In genomic region chr3:67077656-67078055, GRCh38 we compare ENCODE assay signal across 24 cellular contexts.
DNase-seq lines count a peak whose midpoint lies in the region; ATAC-seq and TF ChIP-seq lines count a peak whose summit lies in the region.
"Had no signal": no experiment of that assay in that cellular context is flagged by ENCODE, and none has a peak within 500 bp of the region (broad histone marks: within the 10 kb centered on the region; RNA-seq: fewer than 3 reads in every experiment).

No MANE protein-coding gene starts in this region.

- no peak overlapping the region for H2AK5ac ChIP-seq in IMR-90 (ENCODE audit: low read depth, low read length)

- dilution Hi-C loops in IMR-90 (cut with HindIII; ENCODE audit: low sequenced_read_pairs, unreplicated experiment): no loop called here

- H4K20me1 ChIP-seq in IMR-90 (ENCODE audit: insufficient read depth, low read length): no peaks in the 10 kb centered on the region

- H3K4me3 ChIP-seq in IMR-90 (ENCODE audit: insufficient read depth, low read depth, low read length) (no peak overlapping the region), choroid plexus epithelial cell (ENCODE audit: low read depth, low read length) (no peak overlapping the region)
- H3K4me3 ChIP-seq: GM12878, HAP-1, uterus had no signal

- peaks cover 9% of the 10 kb centered on the region for H3K36me3 Mint-ChIP-seq in activated T-cell treated with anti-CD3 and anti-CD28 coated beads, Interleukin-2, amount 50 U/mL, for 24 hours (ENCODE audit: low read depth)
- H3K36me3 Mint-ChIP-seq: brain had no signal

- no peak overlapping the region for H4K8ac ChIP-seq in IMR-90 (ENCODE audit: low read depth in 2 of 2, low read length in 2 of 2)

- H3K4me1 ChIP-seq in IMR-90 (ENCODE audit: control insufficient read depth, insufficient read depth, low read length): no peaks in the 10 kb centered on the region
- H3K4me1 ChIP-seq: HAP-1, uterus had no signal

- no peak overlapping the region for H2BK5ac ChIP-seq in IMR-90 (ENCODE audit: low read depth, low read length, poor library complexity, severe bottlenecking)

- no peak overlapping the region for H3K23ac ChIP-seq in IMR-90 (ENCODE audit: low read depth, low read length)

- TF ChIP-seq POLR2A in IMR-90 (IDR thresholded peaks at IDR 0.05; ENCODE audit: low read depth, low read length): no peak

- no peak overlapping the region for H3K14ac ChIP-seq in IMR-90 (replicated peaks; ENCODE audit: low read depth, low read length)

- in situ Hi-C loops in IMR-90 (cut with MboI; ENCODE audit: low sequenced_read_pairs): no loop called here

- TF ChIP-seq RAD21 in IMR-90 (IDR thresholded peaks at IDR 0.05; ENCODE audit: low read length): no peak

- POLR2A ChIA-PET in IMR-90 (lab: Charles Lee; ENCODE audit: unreplicated experiment): no interaction called here

- H2BK15ac ChIP-seq in IMR-90 (ENCODE audit: low read depth, low read length): no peak overlapping the region

- no peaks in the 10 kb centered on the region for H3K27me3 Mint-ChIP-seq in activated T-cell treated with anti-CD3 and anti-CD28 coated beads, Interleukin-2, amount 50 U/mL, for 24 hours
- H3K27me3 Mint-ChIP-seq: brain had no signal

- no peaks in the 10 kb centered on the region for H3K27me3 ChIP-seq in IMR-90 (ENCODE audit: control insufficient read depth, insufficient read depth, low read length)
- H3K27me3 ChIP-seq: uterus had no signal

- H3K4me2 ChIP-seq in IMR-90 (ENCODE audit: low read depth, low read length): no peak overlapping the region

- no peak overlapping the region for H4K91ac ChIP-seq in IMR-90 (ENCODE audit: insufficient read depth, low read depth, low read length)

- H3K4me3 Mint-ChIP-seq in activated T-cell treated with anti-CD3 and anti-CD28 coated beads, Interleukin-2, amount 50 U/mL, for 24 hours: no peak overlapping the region
- H3K4me3 Mint-ChIP-seq: brain; CD4-positive, alpha-beta T cell; dendritic cell treated with granulocyte-macrophage colony-stimulating factor and Interleukin-4, amounts not matched to agents 40 ng/mL and 50 ng/mL, for 4 days; neural crest cell had no signal

- H3K18ac ChIP-seq in IMR-90 (ENCODE audit: low read depth, low read length): no peak overlapping the region

- no peak overlapping the region for H2BK20ac ChIP-seq in IMR-90 (ENCODE audit: low read depth, low read length)

- TF ChIP-seq CTCF in IMR-90 (conservative IDR thresholded peaks at IDR 0.05; ENCODE audit: low read depth, low read length): no peak
- TF ChIP-seq CTCF in choroid plexus epithelial cell (conservative IDR thresholded peaks at IDR 0.05; ENCODE audit: low read depth, low read length): no peak
- TF ChIP-seq CTCF in omental fat pad (IDR thresholded peaks at IDR 0.05): no peak

- BruUV-seq in IMR-90 (replicated peaks; lab: Mats Ljungman, UMichigan): no TSS peak

- intact Hi-C loops in IMR-90 (cut with micrococcal nuclease): no loop called here

- H4K5ac ChIP-seq in IMR-90 (ENCODE audit: low read depth, low read length): no peak overlapping the region

- peaks cover 47% of the 10 kb centered on the region for H3K4me1 Mint-ChIP-seq in activated T-cell treated with anti-CD3 and anti-CD28 coated beads, Interleukin-2, amount 50 U/mL, for 24 hours (ENCODE audit: low read depth)
- H3K4me1 Mint-ChIP-seq: brain had no signal

- CTCF ChIA-PET in IMR-90 (lab: Yijun Ruan, JAX): no interaction called here

- peak overlapping the region; percentile 37 for H3K27ac Mint-ChIP-seq in activated T-cell treated with anti-CD3 and anti-CD28 coated beads, Interleukin-2, amount 50 U/mL, for 24 hours
- H3K27ac Mint-ChIP-seq: brain; CD4-positive, alpha-beta T cell; dendritic cell treated with granulocyte-macrophage colony-stimulating factor and Interleukin-4, amounts not matched to agents 40 ng/mL and 50 ng/mL, for 4 days had no signal

- peaks cover 16% of the 10 kb centered on the region for H3K9me3 Mint-ChIP-seq in activated T-cell treated with anti-CD3 and anti-CD28 coated beads, Interleukin-2, amount 50 U/mL, for 24 hours
- H3K9me3 Mint-ChIP-seq: brain; dendritic cell treated with granulocyte-macrophage colony-stimulating factor and Interleukin-4, amounts not matched to agents 40 ng/mL and 50 ng/mL, for 4 days; neural crest cell had no signal

- H3K4ac ChIP-seq in IMR-90 (ENCODE audit: low read depth, low read length): no peak overlapping the region

- ATAC-seq in IMR-90 (ENCODE audit: low read depth) (no peak), omental fat pad (ENCODE audit: low FRiP score) (peak; percentile 81)
- ATAC-seq: GM12878, left lobe of liver had no signal

- no peak overlapping the region for H2AK9ac ChIP-seq in IMR-90 (replicated peaks; ENCODE audit: low read depth, low read length, poor library complexity)

- no peak overlapping the region for H2AFZ ChIP-seq in IMR-90 (replicated peaks; ENCODE audit: low read length, poor library complexity)

- H2BK120ac ChIP-seq in IMR-90 (ENCODE audit: low read depth, low read length): no peak overlapping the region

- H3K9me1 ChIP-seq in IMR-90 (ENCODE audit: insufficient read depth, low read length): no peaks in the 10 kb centered on the region

- H3K36me3 ChIP-seq in IMR-90 (ENCODE audit: control insufficient read depth, insufficient read depth, low read length): no peaks in the 10 kb centered on the region
- H3K36me3 ChIP-seq: HAP-1, uterus had no signal

- H3K56ac ChIP-seq in IMR-90 (ENCODE audit: extremely low read depth, insufficient read depth, low read length): no peak overlapping the region

- H3K27ac ChIP-seq in IMR-90 (ENCODE audit: insufficient read depth, low read length): no peak overlapping the region
- H3K27ac ChIP-seq: uterus had no signal

- H3K79me1 ChIP-seq in IMR-90 (ENCODE audit: low read depth in 1 of 2, low read length in 2 of 2): no peaks in the 10 kb centered on the region

- DNase-seq in activated T-cell treated with anti-CD3 and anti-CD28 coated beads, Interleukin-2, amount 50 U/mL, for 24 hours: no peak
- no peak for DNase-seq in activated T-cell treated with anti-CD3 and anti-CD28 coated beads, Interleukin-2, amount 50 U/mL, for 1 hour
- DNase-seq in IMR-90 (peak; percentile 63), choroid plexus epithelial cell (ENCODE audit: low read depth) (peak; percentile 58), omental fat pad (ENCODE audit: low spot score) (no peak), GOT3 (lab: John Stamatoyannopoulos, UW) (no peak), glomerular visceral epithelial cell (ENCODE audit: extremely low spot score) (no peak), dermis blood vessel endothelial cell (no peak)
- DNase-seq: ACHN; activated gamma-delta T cell treated with Interleukin-2 at 50 U/mL for 16 hours; CD4-positive, alpha-beta T cell; DMS153; midbrain; NCI-H2029; stimulated activated CD4-positive, alpha-beta T cell treated with anti-CD3 and anti-CD28 coated beads, Interleukin-4, amount 100 ng/mL, for 4 hours; substantia nigra; T1000; uterus had no signal

- no peaks in the 10 kb centered on the region for H3K9me3 ChIP-seq in IMR-90 (ENCODE audit: control insufficient read depth, insufficient read depth, low read length)
- H3K9me3 ChIP-seq: HAP-1, uterus had no signal

- H3K9ac ChIP-seq in IMR-90 (ENCODE audit: low read depth, low read length): no peak overlapping the region

TF ChIP-seq in IMR-90, 13 proteins besides CTCF, POLR2A, EP300 and RAD21:
- TF ChIP-seq USF2 (IDR thresholded peaks at IDR 0.05; ENCODE audit: low read depth, low read length) (no peak), SMC3 (IDR thresholded peaks at IDR 0.05; ENCODE audit: low read depth, low read length) (no peak), ELK1 (IDR thresholded peaks at IDR 0.05; ENCODE audit: borderline replicate concordance, low read depth, low read length) (no peak), MXI1 (IDR thresholded peaks at IDR 0.05; ENCODE audit: borderline replicate concordance, low read depth, low read length) (no peak), CEBPB (IDR thresholded peaks at IDR 0.05; ENCODE audit: low read depth, low read length) (peak; percentile 77)

Comparison
In these comparisons a context has a peak if more than half of its experiments do, and no peak if none do; other contexts are left out.
1. DNase-seq: peak in IMR-90 (single experiment) and choroid plexus epithelial cell (single experiment); none in activated T-cell treated with anti-CD3 and anti-CD28 coated beads, Interleukin-2, amount 50 U/mL, for 24 hours (single experiment), activated T-cell treated with anti-CD3 and anti-CD28 coated beads, Interleukin-2, amount 50 U/mL, for 1 hour (single experiment), omental fat pad (single experiment), GOT3 (single experiment), glomerular visceral epithelial cell (single experiment) and dermis blood vessel endothelial cell (single experiment).